25 cellular contexts compared by ENCODE assay signal in genomic region chr4:4641661-4642180, GRCh38.
DNase-seq lines count a peak whose midpoint lies in the region; ATAC-seq and TF ChIP-seq lines count a peak whose summit lies in the region.
"Had no signal": no experiment of that assay in that cellular context is flagged by ENCODE, and none has a peak within 500 bp of the region (broad histone marks: within the 10 kb centered on the region; RNA-seq: fewer than 3 reads in every experiment).

No MANE protein-coding gene starts in this region.

- no peak overlapping the region for H3K9ac ChIP-seq in HUES48 (ENCODE audit: low read depth, low read length)
- H3K9ac ChIP-seq: BLaER1 treated with 17β-estradiol and CSF1 and Interleukin-3, amounts not matched to agents 10 nM and 100 nM had no signal

- H3K9me3 Mint-ChIP-seq in progenitor cell of endocrine pancreas (ENCODE audit: low read depth): no peaks in the 10 kb centered on the region
- H3K9me3 Mint-ChIP-seq: activated T-helper 2 cell treated with anti-CD3 and anti-CD28 coated beads, Interferon-gamma antibody, Interleukin-2, Interleukin-4, amounts not matched to agents 10 μg/mL and 5 μg/mL and 100 μg/mL, durations not matched to agents 14 hours and 24 hours and 36 hours; central memory CD8-positive, alpha-beta T cell; T-helper 1 cell treated with Interleukin-12 subunit alpha and Interleukin-12 subunit beta and Interleukin-4 antibody, amounts not matched to agents 30 μg/mL and 1 μg/mL, for 36 hours had no signal

- peaks cover 26% of the 10 kb centered on the region for H3K27me3 Mint-ChIP-seq in progenitor cell of endocrine pancreas
- H3K27me3 Mint-ChIP-seq: activated CD8-positive, alpha-beta T cell treated with anti-CD3 and anti-CD28 coated beads for 36 hours; activated naive CD8-positive, alpha-beta T cell; central memory CD8-positive, alpha-beta T cell; memory B cell; naive B cell had no signal

- H3K27ac ChIP-seq in HUES48 (ENCODE audit: low read depth, low read length): peak overlapping the region; percentile 68
- H3K27ac ChIP-seq: BLaER1 treated with 17β-estradiol and CSF1 and Interleukin-3, amounts not matched to agents 10 nM and 100 nM; SK-N-MC; spleen; transverse colon had no signal

- H3K4me3 Mint-ChIP-seq in progenitor cell of endocrine pancreas (ENCODE audit: low read depth): peak overlapping the region; percentile 24
- H3K4me3 Mint-ChIP-seq: activated CD8-positive, alpha-beta T cell treated with anti-CD3 and anti-CD28 coated beads for 36 hours; activated naive CD8-positive, alpha-beta T cell; central memory CD8-positive, alpha-beta T cell; memory B cell; naive B cell; T-helper 1 cell treated with Interleukin-12 subunit alpha and Interleukin-12 subunit beta and Interleukin-4 antibody, amounts not matched to agents 30 μg/mL and 1 μg/mL, for 36 hours had no signal

- peaks cover 25% of the 10 kb centered on the region for H3K4me1 ChIP-seq in HUES48 (ENCODE audit: control insufficient read depth, insufficient read depth, low read length)
- H3K4me1 ChIP-seq: spleen, transverse colon had no signal

- ATAC-seq in HG03095 (IDR thresholded peaks at IDR 0.05; ENCODE audit: unreplicated experiment): no peak
- no peak for ATAC-seq in HG02610 (IDR thresholded peaks at IDR 0.05; ENCODE audit: unreplicated experiment)
- ATAC-seq: activated CD8-positive, alpha-beta T cell treated with anti-CD3 and anti-CD28 coated beads for 36 hours; left lobe of liver had no signal

- peak; percentile 41 for DNase-seq in cerebellar cortex (ENCODE audit: low spot score)
- peak; percentile 54 for DNase-seq in islet precursor cell
- no peak for DNase-seq in progenitor cell of endocrine pancreas (ENCODE audit: low spot score, unreplicated experiment)
- no peak for DNase-seq in activated CD4-positive, alpha-beta T cell treated with anti-CD3 and anti-CD28 coated beads, Interleukin-2, amount 50 U/mL, for 1 hour
- DNase-seq: activated CD4-positive, alpha-beta T cell treated with anti-CD3 and anti-CD28 coated beads for 1 hour; activated CD8-positive, alpha-beta T cell treated with anti-CD3 and anti-CD28 coated beads for 36 hours; anterior cingulate cortex; COR-L47; GDM1; naive B cell; NCI-H1694; OCI-M1; spleen; transverse colon had no signal

- H3K27me3 ChIP-seq in HUES48 (ENCODE audit: control insufficient read depth, insufficient read depth, low read length): no peaks in the 10 kb centered on the region
- H3K27me3 ChIP-seq: BLaER1 treated with 17β-estradiol and CSF1 and Interleukin-3, amounts not matched to agents 10 nM and 100 nM; spleen; transverse colon had no signal

- TF ChIP-seq CTCF in progenitor cell of endocrine pancreas (IDR thresholded peaks at IDR 0.05; ENCODE audit: unreplicated experiment): no peak

- H3K4me1 Mint-ChIP-seq in progenitor cell of endocrine pancreas (ENCODE audit: low read depth): peaks cover 16% of the 10 kb centered on the region
- H3K4me1 Mint-ChIP-seq: central memory CD8-positive, alpha-beta T cell; memory B cell had no signal

- H3K4me3 ChIP-seq in HUES48 (ENCODE audit: low read depth, low read length): peak overlapping the region; percentile 10; the same call in 1 of the 2 replicates
- H3K4me3 ChIP-seq: BLaER1 treated with 17β-estradiol and CSF1 and Interleukin-3, amounts not matched to agents 10 nM and 100 nM; SK-N-MC; spleen; transverse colon had no signal

- H3K36me3 ChIP-seq in HUES48 (ENCODE audit: control insufficient read depth, insufficient read depth, low read length): no peaks in the 10 kb centered on the region
- H3K36me3 ChIP-seq: BLaER1 treated with 17β-estradiol and CSF1 and Interleukin-3, amounts not matched to agents 10 nM and 100 nM; transverse colon had no signal

- no peaks in the 10 kb centered on the region for H3K36me3 Mint-ChIP-seq in progenitor cell of endocrine pancreas (ENCODE audit: insufficient read depth)

- H3K27ac Mint-ChIP-seq in progenitor cell of endocrine pancreas: no peak overlapping the region
- H3K27ac Mint-ChIP-seq: activated CD8-positive, alpha-beta T cell treated with anti-CD3 and anti-CD28 coated beads for 36 hours; activated naive CD8-positive, alpha-beta T cell; activated T-helper 2 cell treated with anti-CD3 and anti-CD28 coated beads, Interferon-gamma antibody, Interleukin-2, Interleukin-4, amounts not matched to agents 10 μg/mL and 5 μg/mL and 100 μg/mL, durations not matched to agents 14 hours and 24 hours and 36 hours; memory B cell; T-helper 1 cell treated with Interleukin-12 subunit alpha and Interleukin-12 subunit beta and Interleukin-4 antibody, amounts not matched to agents 30 μg/mL and 1 μg/mL, for 36 hours had no signal

- no peaks in the 10 kb centered on the region for H3K9me3 ChIP-seq in HUES48 (ENCODE audit: control insufficient read depth, insufficient read depth, low read length)
- H3K9me3 ChIP-seq: BLaER1 treated with 17β-estradiol and CSF1 and Interleukin-3, amounts not matched to agents 10 nM and 100 nM; spleen; transverse colon had no signal

Comparison
In these comparisons a context has a peak if more than half of its experiments do, and no peak if none do; other contexts are left out.
1. DNase-seq: peak in cerebellar cortex (single experiment) and islet precursor cell (single experiment); none in progenitor cell of endocrine pancreas (single experiment) and activated CD4-positive, alpha-beta T cell treated with anti-CD3 and anti-CD28 coated beads, Interleukin-2, amount 50 U/mL, for 1 hour (single experiment).